In genomic region chr5:160008877-160009590, GRCh38 we compare ENCODE assay signal across 8 cellular contexts. TPM values are rescaled to one million over a fixed set of nuclear protein-coding genes. Genes with fewer than 3 reads are reported as not detected.
DNase-seq lines count a peak whose midpoint lies in the region; ATAC-seq, FAIRE-seq and TF ChIP-seq lines count a peak whose summit lies in the region.

A gene with protein sequence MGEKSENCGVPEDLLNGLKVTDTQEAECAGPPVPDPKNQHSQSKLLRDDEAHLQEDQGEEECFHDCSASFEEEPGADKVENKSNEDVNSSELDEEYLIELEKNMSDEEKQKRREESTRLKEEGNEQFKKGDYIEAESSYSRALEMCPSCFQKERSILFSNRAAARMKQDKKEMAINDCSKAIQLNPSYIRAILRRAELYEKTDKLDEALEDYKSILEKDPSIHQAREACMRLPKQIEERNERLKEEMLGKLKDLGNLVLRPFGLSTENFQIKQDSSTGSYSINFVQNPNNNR (plus strand): TSS chr5:160009139. CDS start chr5:160010529, 1,390 bp downstream.

- dilution Hi-C loops in keratinocyte (cut with MboI; ENCODE audit: extremely low pct_ligation_motif_present, low sequenced_read_pairs): no loop called here

- H4K20me1 ChIP-seq in keratinocyte (ENCODE audit: control insufficient read depth, extremely low read depth, insufficient read depth, low read length): no peaks in the 10 kb centered on the region

- peak within 1 kb of the TSS; percentile 96 for H3K4me2 ChIP-seq in keratinocyte (ENCODE audit: control insufficient read depth, extremely low read depth, insufficient read depth, low read depth, low read length)

- H3K4me1 ChIP-seq in keratinocyte (ENCODE audit: control insufficient read depth, extremely low read depth, insufficient read depth, low read length): peaks cover 15% of the 10 kb centered on the region

- peak within 1 kb of the TSS; percentile 83 for H3K27ac ChIP-seq in keratinocyte (ENCODE audit: control insufficient read depth, insufficient read depth, low read length)

- peak; percentile 94 for FAIRE-seq in keratinocyte (lab: Jason Lieb, UNC)

- peak within 1 kb of the TSS; percentile 96 for H3K4me3 Mint-ChIP-seq in chondrocyte (ENCODE audit: unreplicated experiment)

- peaks cover 38% of the 10 kb centered on the region for H3K79me2 ChIP-seq in keratinocyte (ENCODE audit: control insufficient read depth, insufficient read depth, low read length)

- peak within 1 kb of the TSS; percentile 68 to 79 (median 77) for H3K4me3 ChIP-seq in keratinocyte (ENCODE audit: control insufficient read depth in 2 of 3, extremely low read depth in 1 of 3, insufficient read depth in 2 of 3, low read depth in 1 of 3, low read length in 3 of 3)

- H3K27me3 ChIP-seq in keratinocyte (ENCODE audit: control insufficient read depth, extremely low read depth, insufficient read depth, low read length): no peaks in the 10 kb centered on the region

- peak; percentile 100 for ATAC-seq in GM19043 (IDR thresholded peaks at IDR 0.05; ENCODE audit: low read depth, unreplicated experiment)
- peak; percentile 99 for ATAC-seq in HG03378 (IDR thresholded peaks at IDR 0.05; ENCODE audit: unreplicated experiment)

- peaks cover 6% of the 10 kb centered on the region for H3K36me3 Mint-ChIP-seq in chondrocyte (ENCODE audit: low read depth)

- peaks cover 3 to 4% of the 10 kb centered on the region in 2 experiments for H3K36me3 ChIP-seq in keratinocyte (ENCODE audit: control insufficient read depth in 2 of 2, extremely low read depth in 1 of 2, insufficient read depth in 2 of 2, low read length in 2 of 2)

- H3K27ac Mint-ChIP-seq in chondrocyte (ENCODE audit: unreplicated experiment): peak within 1 kb of the TSS; percentile 100

- TF ChIP-seq CTCF in chondrocyte (IDR thresholded peaks at IDR 0.05) (no peak), keratinocyte (optimal IDR thresholded peaks at IDR 0.05 in 1 of 3, IDR thresholded peaks at IDR 0.05 in 1 of 3, conservative IDR thresholded peaks at IDR 0.05 in 1 of 3; ENCODE audit: extremely low read depth in 1 of 3, insufficient read depth in 2 of 3, low read length in 3 of 3) (no peak)

- H2AFZ ChIP-seq in keratinocyte (ENCODE audit: control insufficient read depth, low read length): peak within 1 kb of the TSS; percentile 91

- H3K27me3 Mint-ChIP-seq in chondrocyte (ENCODE audit: low read depth): no peaks in the 10 kb centered on the region

- peaks cover 27% of the 10 kb centered on the region for H3K4me1 Mint-ChIP-seq in chondrocyte (ENCODE audit: low read depth)

- no peaks in the 10 kb centered on the region for H3K9me3 Mint-ChIP-seq in chondrocyte (ENCODE audit: low read depth)

- H3K9me1 ChIP-seq in keratinocyte (ENCODE audit: control insufficient read depth, extremely low read depth, insufficient read depth, low read length): no peaks in the 10 kb centered on the region

- peak; percentile 96 for DNase-seq in AG20443 (ENCODE audit: low spot score)
- DNase-seq in NCI-H460 (ENCODE audit: extremely low read depth, low read depth): peak; percentile 100
- peak; percentile 77 for DNase-seq in activated CD4-positive, CD25-positive, alpha-beta regulatory T cell treated with anti-CD3 and anti-CD28 coated beads, Interleukin-2, amount 50 U/mL, for 72 hours
- no peak for DNase-seq in chondrocyte (ENCODE audit: low spot score)
- peak; percentile 90 for DNase-seq in keratinocyte (ENCODE audit: low read depth, low spot score)
- DNase-seq in stimulated activated CD4-positive, alpha-beta T cell treated with anti-CD3 and anti-CD28 coated beads, Interleukin-15, amount 100 ng/mL, for 1 hour (ENCODE audit: low read depth in 1 of 2, low spot score in 1 of 2): peak; percentile 66 to 73

- H3K9me3 ChIP-seq in keratinocyte (ENCODE audit: control insufficient read depth, low read depth, low read length): no peaks in the 10 kb centered on the region

- H3K9ac ChIP-seq in keratinocyte (ENCODE audit: control insufficient read depth, extremely low read depth, insufficient read depth, low read length): peak within 1 kb of the TSS; percentile 79

RNA-seq across cellular contexts. Expression of the gene that starts here (rescaled TPM):
- total RNA-seq in NCI-H460 (2014; rRNA removed; shearing (Covaris generic)): 59.9 and 67.6 TPM in 2 replicates
- polyA plus RNA-seq in NCI-H460 (2014; cell fraction: nucleus; rRNA removed): 23.3 and 27.8 TPM in 2 replicates
- total RNA-seq in chondrocyte: 41.1 to 47.8 TPM (median 42.0 TPM) in 3 replicates
- polyA plus RNA-seq in keratinocyte: 39.5 to 53.0 TPM (median 51.7 TPM) in 3 replicates
- 150 TPM for polyA plus RNA-seq in keratinocyte (2011; ENCODE audit: low read depth)
- 47.1 and 66.9 TPM in 2 replicates for polyA plus RNA-seq in keratinocyte (2011; cell fraction: cytosol; rRNA removed)
- polyA plus RNA-seq in keratinocyte (2011; cell fraction: nucleus; rRNA removed): 31.6 and 34.7 TPM in 2 replicates
- polyA plus RNA-seq in keratinocyte (2012; ENCODE audit: low replicate concordance): 57.9 and 67.1 TPM in 2 replicates
- polyA minus RNA-seq in keratinocyte: 27.0 to 33.0 TPM (median 31.3 TPM) in 3 replicates
- 18.0 TPM for polyA minus RNA-seq in keratinocyte (2011; cell fraction: cytosol; rRNA and poly(A)+ RNA removed)
- polyA minus RNA-seq in keratinocyte (2011; cell fraction: nucleus; rRNA and poly(A)+ RNA removed): 8.1 and 16.3 TPM in 2 replicates
